Comparison of ENCODE assay signal across 1 cellular context in genomic region chr1:6800728-6801127, GRCh38.
TF ChIP-seq lines count a peak whose summit lies in the region.

No MANE protein-coding gene starts in this region.

TF ChIP-seq in GM23338, 12 proteins besides CTCF, POLR2A, EP300 and RAD21 (continued from another document):
- no peak for TF ChIP-seq ZNF462 (CRISPR knock-in tag; IDR thresholded peaks at IDR 0.05)
- TF ChIP-seq POLR2AphosphoS5 (IDR thresholded peaks at IDR 0.05; ENCODE audit: low read depth) = no peak
- no peak for TF ChIP-seq CREB1 (CRISPR knock-in tag; IDR thresholded peaks at IDR 0.05; ENCODE audit: low read depth)
- TF ChIP-seq ETS1 (IDR thresholded peaks at IDR 0.05) = no peak
- TF ChIP-seq ZNF331 (CRISPR knock-in tag; IDR thresholded peaks at IDR 0.05; ENCODE audit: low read depth) = no peak
- no peak for TF ChIP-seq NANOG (IDR thresholded peaks at IDR 0.05; ENCODE audit: borderline replicate concordance)
- no peak for TF ChIP-seq EZH2 (IDR thresholded peaks at IDR 0.05; ENCODE audit: low read depth, unreplicated experiment)
- TF ChIP-seq STAT1 (IDR thresholded peaks at IDR 0.05; ENCODE audit: unreplicated experiment) = no peak
